1 cellular context compared by ENCODE assay signal in genomic region chr2:241878007-241878970, GRCh38.
TF ChIP-seq lines count a peak whose summit lies in the region.

No MANE protein-coding gene starts in this region.

TF ChIP-seq in HCT116, 20 proteins besides CTCF, POLR2A, EP300 and RAD21 (continued from another document):
- TF ChIP-seq SRF (IDR thresholded peaks at IDR 0.05; ENCODE audit: low read depth): no peak
- no peak for TF ChIP-seq ZBTB33 (IDR thresholded peaks at IDR 0.05; ENCODE audit: extremely low read depth, insufficient replicate concordance, low read length)
- TF ChIP-seq YY1 (IDR thresholded peaks at IDR 0.05; ENCODE audit: extremely low read depth, insufficient replicate concordance, low read depth, low read length): peak; percentile 34
- TF ChIP-seq FOSL1 (IDR thresholded peaks at IDR 0.05; ENCODE audit: low read depth): no peak
